8 cellular contexts compared by ENCODE assay signal in genomic region chr2:113757059-113757657, GRCh38. TPM values are rescaled to one million over a fixed set of nuclear protein-coding genes. Genes with fewer than 3 reads are reported as not detected.
DNase-seq lines count a peak whose midpoint lies in the region; ATAC-seq and TF ChIP-seq lines count a peak whose summit lies in the region.

No MANE protein-coding gene starts in this region.

- H3K36me3 ChIP-seq in hepatocyte (replicated peaks; ENCODE audit: insufficient read depth, low read depth) (no peaks in the 10 kb centered on the region), smooth muscle cell (ENCODE audit: low read depth) (no peaks in the 10 kb centered on the region)

- peaks cover 20% of the 10 kb centered on the region for H3K4me1 Mint-ChIP-seq in T-helper 2 cell treated with Interferon-gamma antibody and Interleukin-4, amounts not matched to agents 5 μg/mL and 100 μg/mL, for 36 hours (ENCODE audit: low read depth)
- peaks cover 28% of the 10 kb centered on the region for H3K4me1 Mint-ChIP-seq in activated CD8-positive, alpha-beta memory T cell treated with anti-CD3 and anti-CD28 coated beads, Interleukin-2, amount 10 ng/mL, durations not matched to agents 7 days and 5 days

- CTCF ChIA-PET in activated CD8-positive, alpha-beta memory T cell treated with anti-CD3 and anti-CD28 coated beads, Interleukin-2, amount 10 ng/mL, durations not matched to agents 7 days and 5 days (lab: Charles Lee), result interaction anchor here (0.6 to 2.3 kb wide), 10 partner anchors 13 to 1160 kb away, joined by 3 to 10 read pairs (median 4); no protein-coding TSS in a partner anchor

- peak overlapping the region; percentile 84 for H3K4me3 ChIP-seq in hepatocyte
- H3K4me3 ChIP-seq in smooth muscle cell, result peak overlapping the region; percentile 84

- H4K20me1 ChIP-seq in hepatocyte (ENCODE audit: insufficient read depth, poor library complexity, severe bottlenecking) (peaks cover 9% of the 10 kb centered on the region), smooth muscle cell (ENCODE audit: low read depth) (peaks cover 21% of the 10 kb centered on the region)

- no peak for DNase-seq in T-helper 2 cell treated with Interferon-gamma antibody and Interleukin-4, amounts not matched to agents 5 μg/mL and 100 μg/mL, for 36 hours (ENCODE audit: low spot score)
- DNase-seq in T-helper 2 cell, result no peak
- DNase-seq in activated CD8-positive, alpha-beta memory T cell treated with anti-CD3 and anti-CD28 coated beads, Interleukin-2, amount 10 ng/mL, durations not matched to agents 7 days and 5 days, result peak; percentile 44
- DNase-seq in hepatocyte (ENCODE audit: low spot score), result no peak
- DNase-seq in smooth muscle cell (lab: John Stamatoyannopoulos, UW; ENCODE audit: unreplicated experiment), result no peak
- no peak for DNase-seq in SW 1271 (lab: John Stamatoyannopoulos, UW)
- no peak for DNase-seq in NCI-H774 (lab: John Stamatoyannopoulos, UW)

- 38% methylated on average over 17 of the region's 17 CpGs for WGBS in hepatocyte (ENCODE audit: low lambda C conversion rate, missing lambda C conversion rate)
- WGBS in smooth muscle cell (ENCODE audit: low lambda C conversion rate), result 42% methylated on average over 17 of the region's 17 CpGs

- H3K4me2 ChIP-seq in hepatocyte (peak overlapping the region; percentile 83), smooth muscle cell (peak overlapping the region; percentile 91)

- H3K4me1 ChIP-seq in hepatocyte (ENCODE audit: insufficient read depth), result peaks cover 12% of the 10 kb centered on the region
- peaks cover 10% of the 10 kb centered on the region for H3K4me1 ChIP-seq in smooth muscle cell (ENCODE audit: low read depth)

- peak overlapping the region; percentile 97 for H3K27ac ChIP-seq in hepatocyte
- peak overlapping the region; percentile 86 for H3K27ac ChIP-seq in smooth muscle cell (ENCODE audit: low read depth)

- no peaks in the 10 kb centered on the region for H3K27me3 Mint-ChIP-seq in T-helper 2 cell treated with Interferon-gamma antibody and Interleukin-4, amounts not matched to agents 5 μg/mL and 100 μg/mL, for 36 hours (ENCODE audit: low read depth)
- H3K27me3 Mint-ChIP-seq in activated CD8-positive, alpha-beta memory T cell treated with anti-CD3 and anti-CD28 coated beads, Interleukin-2, amount 10 ng/mL, durations not matched to agents 7 days and 5 days, result no peaks in the 10 kb centered on the region

- H3K36me3 Mint-ChIP-seq in T-helper 2 cell treated with Interferon-gamma antibody and Interleukin-4, amounts not matched to agents 5 μg/mL and 100 μg/mL, for 36 hours (ENCODE audit: low read depth), result peaks cover 4% of the 10 kb centered on the region
- peaks cover 10% of the 10 kb centered on the region for H3K36me3 Mint-ChIP-seq in activated CD8-positive, alpha-beta memory T cell treated with anti-CD3 and anti-CD28 coated beads, Interleukin-2, amount 10 ng/mL, durations not matched to agents 7 days and 5 days

- peak overlapping the region; percentile 88 for H3K9ac ChIP-seq in smooth muscle cell (ENCODE audit: low read depth)

- H2AFZ ChIP-seq in hepatocyte (peak overlapping the region; percentile 82), smooth muscle cell (ENCODE audit: low read depth) (peak overlapping the region; percentile 88)

- peak overlapping the region; percentile 99 for H3K27ac Mint-ChIP-seq in T-helper 2 cell treated with Interferon-gamma antibody and Interleukin-4, amounts not matched to agents 5 μg/mL and 100 μg/mL, for 36 hours
- peak overlapping the region; percentile 100 for H3K27ac Mint-ChIP-seq in activated CD8-positive, alpha-beta memory T cell treated with anti-CD3 and anti-CD28 coated beads, Interleukin-2, amount 10 ng/mL, durations not matched to agents 7 days and 5 days

- H3K27me3 ChIP-seq in hepatocyte (no peaks in the 10 kb centered on the region), smooth muscle cell (ENCODE audit: low read depth) (no peaks in the 10 kb centered on the region)

- peak; percentile 4 for ATAC-seq in activated CD8-positive, alpha-beta memory T cell treated with anti-CD3 and anti-CD28 coated beads, Interleukin-2, amount 10 ng/mL, durations not matched to agents 7 days and 5 days
- no peak for ATAC-seq in GM18909 (IDR thresholded peaks at IDR 0.05; ENCODE audit: poor library complexity, unreplicated experiment)

- H3K4me3 Mint-ChIP-seq in T-helper 2 cell treated with Interferon-gamma antibody and Interleukin-4, amounts not matched to agents 5 μg/mL and 100 μg/mL, for 36 hours, result peak overlapping the region; percentile 92
- peak overlapping the region; percentile 90 for H3K4me3 Mint-ChIP-seq in activated CD8-positive, alpha-beta memory T cell treated with anti-CD3 and anti-CD28 coated beads, Interleukin-2, amount 10 ng/mL, durations not matched to agents 7 days and 5 days

- H3K9me2 ChIP-seq in hepatocyte (replicated peaks; ENCODE audit: insufficient read depth), result no peaks in the 10 kb centered on the region

- no peaks in the 10 kb centered on the region for H3K9me3 ChIP-seq in hepatocyte (ENCODE audit: low read depth)
- H3K9me3 ChIP-seq in smooth muscle cell (replicated peaks; ENCODE audit: low read depth), result no peaks in the 10 kb centered on the region

- no peak for TF ChIP-seq CTCF in hepatocyte (IDR thresholded peaks at IDR 0.05; ENCODE audit: poor library complexity)
- no peak for TF ChIP-seq CTCF in smooth muscle cell (IDR thresholded peaks at IDR 0.05; ENCODE audit: borderline replicate concordance, insufficient read depth, poor library complexity, severe bottlenecking)

- no peaks in the 10 kb centered on the region for H3F3A ChIP-seq in smooth muscle cell (ENCODE audit: low read depth)

- no peaks in the 10 kb centered on the region for H3K9me3 Mint-ChIP-seq in T-helper 2 cell treated with Interferon-gamma antibody and Interleukin-4, amounts not matched to agents 5 μg/mL and 100 μg/mL, for 36 hours
- no peaks in the 10 kb centered on the region for H3K9me3 Mint-ChIP-seq in activated CD8-positive, alpha-beta memory T cell treated with anti-CD3 and anti-CD28 coated beads, Interleukin-2, amount 10 ng/mL, durations not matched to agents 7 days and 5 days (ENCODE audit: low read depth)

- H3K79me2 ChIP-seq in hepatocyte (peaks cover 38% of the 10 kb centered on the region), smooth muscle cell (ENCODE audit: low read depth) (peaks cover 38% of the 10 kb centered on the region)

RNA-seq across cellular contexts. Expression of gene SLC35F5, which starts 0.7 kb away (rescaled TPM):
- total RNA-seq in activated CD8-positive, alpha-beta memory T cell treated with anti-CD3 and anti-CD28 coated beads, Interleukin-2, amount 10 ng/mL, durations not matched to agents 7 days and 5 days, result 10 to 100 TPM; 21.6 to 26.5 TPM
- total RNA-seq in hepatocyte (132 and 145 TPM in 2 replicates), smooth muscle cell (83.7 and 121 TPM in 2 replicates)
- polyA plus RNA-seq in hepatocyte (67.5 and 69.4 TPM in 2 replicates), smooth muscle cell (40.0 and 47.8 TPM in 2 replicates)
